Comparison of ENCODE assay signal across 24 cellular contexts in genomic region chr2:6845903-6846302, GRCh38. TPM values are rescaled to one million over a fixed set of nuclear protein-coding genes. Genes with fewer than 3 reads are reported as not detected.
DNase-seq lines count a peak whose midpoint lies in the region; ATAC-seq and TF ChIP-seq lines count a peak whose summit lies in the region.
"Had no signal": no experiment of that assay in that cellular context is flagged by ENCODE, and none has a peak within 500 bp of the region (broad histone marks: within the 10 kb centered on the region; RNA-seq: fewer than 3 reads in every experiment).

No MANE protein-coding gene starts in this region.

- CTCF ChIA-PET in activated CD8-positive, alpha-beta T cell treated with anti-CD3 and anti-CD28 coated beads for 36 hours (lab: Charles Lee): interaction anchor here (0.7 to 1.5 kb wide), 8 partner anchors 15 to 237 kb away, joined by 3 to 4 read pairs (median 3); partner anchors contain the start of gene CMPK2
- CTCF ChIA-PET in activated CD8-positive, alpha-beta T cell treated with anti-CD3 and anti-CD28 coated beads, Interleukin-2, amount 10 ng/mL, durations not matched to agents 7 days and 5 days (lab: Charles Lee): interaction anchor here (0.9 to 3.4 kb wide), 5 partner anchors 10 to 235 kb away, joined by 3 to 16 read pairs (median 10); no protein-coding TSS in a partner anchor

- no peak overlapping the region for H3K4me3 Mint-ChIP-seq in activated CD8-positive, alpha-beta T cell treated with anti-CD3 and anti-CD28 coated beads for 36 hours
- no peak overlapping the region for H3K4me3 Mint-ChIP-seq in activated CD8-positive, alpha-beta T cell treated with anti-CD3 and anti-CD28 coated beads, Interleukin-2, amount 10 ng/mL, durations not matched to agents 7 days and 5 days
- H3K4me3 Mint-ChIP-seq: activated naive CD4-positive, alpha-beta T cell treated with anti-CD3 and anti-CD28 coated beads, Interleukin-2, amount 10 ng/mL, durations not matched to agents 7 days and 5 days; activated T-cell treated with anti-CD3 and anti-CD28 coated beads, Interleukin-2, amount 50 U/mL, for 4 hours; CD4-positive, alpha-beta T cell; immature natural killer cell; T-helper 1 cell treated with Interleukin-12 subunit alpha and Interleukin-12 subunit beta and Interleukin-4 antibody, amounts not matched to agents 30 μg/mL and 1 μg/mL, for 36 hours had no signal

- no peak overlapping the region for H3K27ac ChIP-seq in brain microvascular endothelial cell
- H3K27ac ChIP-seq: suprapubic skin, uterus had no signal

- H3K9me3 Mint-ChIP-seq in activated CD8-positive, alpha-beta T cell treated with anti-CD3 and anti-CD28 coated beads for 36 hours: peaks cover 58% of the 10 kb centered on the region
- H3K9me3 Mint-ChIP-seq in activated CD8-positive, alpha-beta T cell treated with anti-CD3 and anti-CD28 coated beads, Interleukin-2, amount 10 ng/mL, durations not matched to agents 7 days and 5 days (ENCODE audit: insufficient read depth): peaks cover 38% of the 10 kb centered on the region

- intact Hi-C loops in activated CD8-positive, alpha-beta T cell treated with anti-CD3 and anti-CD28 coated beads for 36 hours (cut with micrococcal nuclease): no loop called here
- intact Hi-C loops in Right ventricle myocardium inferior (cut with DNase I): no loop called here

- H3K27me3 Mint-ChIP-seq in activated CD8-positive, alpha-beta T cell treated with anti-CD3 and anti-CD28 coated beads for 36 hours: no peaks in the 10 kb centered on the region
- no peaks in the 10 kb centered on the region for H3K27me3 Mint-ChIP-seq in activated CD8-positive, alpha-beta T cell treated with anti-CD3 and anti-CD28 coated beads, Interleukin-2, amount 10 ng/mL, durations not matched to agents 7 days and 5 days (ENCODE audit: low read depth)
- H3K27me3 Mint-ChIP-seq: activated naive CD4-positive, alpha-beta T cell treated with anti-CD3 and anti-CD28 coated beads, Interleukin-2, amount 10 ng/mL, durations not matched to agents 7 days and 5 days; CD4-positive, alpha-beta T cell had no signal

- peaks cover 3% of the 10 kb centered on the region for H3K4me1 Mint-ChIP-seq in activated CD8-positive, alpha-beta T cell treated with anti-CD3 and anti-CD28 coated beads for 36 hours (ENCODE audit: low read depth)
- peaks cover 37% of the 10 kb centered on the region for H3K4me1 Mint-ChIP-seq in activated CD8-positive, alpha-beta T cell treated with anti-CD3 and anti-CD28 coated beads, Interleukin-2, amount 10 ng/mL, durations not matched to agents 7 days and 5 days (ENCODE audit: low read depth)

- no peaks in the 10 kb centered on the region for H3K36me3 ChIP-seq in brain microvascular endothelial cell (replicated peaks)
- H3K36me3 ChIP-seq: HAP-1, uterus had no signal

- DNase-seq in activated CD8-positive, alpha-beta T cell treated with anti-CD3 and anti-CD28 coated beads for 36 hours: no peak
- no peak for DNase-seq in activated CD8-positive, alpha-beta T cell treated with anti-CD3 and anti-CD28 coated beads, Interleukin-2, amount 10 ng/mL, durations not matched to agents 7 days and 5 days
- DNase-seq in NAMALWA (ENCODE audit: low spot score): peak; percentile 17
- DNase-seq in brain microvascular endothelial cell: no peak
- no peak for DNase-seq in Right ventricle myocardium inferior (ENCODE audit: missing footprints)
- no peak for DNase-seq in T-helper 2 cell
- DNase-seq: activated CD8-positive, alpha-beta memory T cell treated with anti-CD3 and anti-CD28 coated beads for 24 hours; activated T-cell treated with anti-CD3 and anti-CD28 coated beads, Interleukin-2, amount 50 U/mL, for 4 hours; anterior cingulate cortex; caudate nucleus; CD4-positive, alpha-beta T cell; DMS79; head of caudate nucleus; immature natural killer cell; left ventricle myocardium superior; NCI-H526 treated with DMSO at 0.1 percent for 48 hours; SHP77 treated with DMSO at 0.1 percent for 48 hours; uterus had no signal

- in situ Hi-C loops in brain microvascular endothelial cell (cut with HindIII; ENCODE audit: low pct_ligation_motif_present, low sequenced_read_pairs): no loop called here

- peak; percentile 39 for TF ChIP-seq CTCF in activated CD8-positive, alpha-beta T cell treated with anti-CD3 and anti-CD28 coated beads for 36 hours (IDR thresholded peaks at IDR 0.05)
- peak; percentile 9 for TF ChIP-seq CTCF in brain microvascular endothelial cell (IDR thresholded peaks at IDR 0.05; ENCODE audit: low read depth, low read length, missing control alignments)

- no peak overlapping the region for H3K4me3 ChIP-seq in brain microvascular endothelial cell (ENCODE audit: low read depth, low read length)
- H3K4me3 ChIP-seq: HAP-1, suprapubic skin, uterus had no signal

- H3K27me3 ChIP-seq in brain microvascular endothelial cell (replicated peaks): no peaks in the 10 kb centered on the region
- H3K27me3 ChIP-seq: suprapubic skin, uterus had no signal

- POLR2A ChIA-PET in activated CD8-positive, alpha-beta T cell treated with anti-CD3 and anti-CD28 coated beads for 36 hours (lab: Charles Lee): interaction anchor here (1.0 to 2.1 kb wide), 2 partner anchors 19 to 65 kb away, joined by 3 to 7 read pairs; partner anchors contain the start of gene CMPK2
- POLR2A ChIA-PET in activated CD8-positive, alpha-beta T cell treated with anti-CD3 and anti-CD28 coated beads, Interleukin-2, amount 10 ng/mL, durations not matched to agents 7 days and 5 days (lab: Charles Lee): interaction anchor here (0.6 kb wide), 1 partner anchor 36 kb away, joined by 3 read pairs; no protein-coding TSS in a partner anchor

- ATAC-seq in activated CD8-positive, alpha-beta T cell treated with anti-CD3 and anti-CD28 coated beads for 36 hours: no peak
- ATAC-seq in activated CD8-positive, alpha-beta T cell treated with anti-CD3 and anti-CD28 coated beads, Interleukin-2, amount 10 ng/mL, durations not matched to agents 7 days and 5 days: no peak
- ATAC-seq in HG02798 (IDR thresholded peaks at IDR 0.05; ENCODE audit: poor library complexity, unreplicated experiment): no peak
- ATAC-seq in Right ventricle myocardium inferior: no peak
- ATAC-seq in GM19351 (IDR thresholded peaks at IDR 0.05; ENCODE audit: unreplicated experiment): no peak
- ATAC-seq: activated T-cell treated with anti-CD3 and anti-CD28 coated beads, Interleukin-2, amount 50 U/mL, for 4 hours; left ventricle myocardium superior had no signal

- no peak overlapping the region for H3K27ac Mint-ChIP-seq in activated CD8-positive, alpha-beta T cell treated with anti-CD3 and anti-CD28 coated beads for 36 hours
- H3K27ac Mint-ChIP-seq in activated CD8-positive, alpha-beta T cell treated with anti-CD3 and anti-CD28 coated beads, Interleukin-2, amount 10 ng/mL, durations not matched to agents 7 days and 5 days: no peak overlapping the region
- H3K27ac Mint-ChIP-seq: activated naive CD4-positive, alpha-beta T cell treated with anti-CD3 and anti-CD28 coated beads, Interleukin-2, amount 10 ng/mL, durations not matched to agents 7 days and 5 days; CD4-positive, alpha-beta T cell; immature natural killer cell; T-helper 1 cell treated with Interleukin-12 subunit alpha and Interleukin-12 subunit beta and Interleukin-4 antibody, amounts not matched to agents 30 μg/mL and 1 μg/mL, for 36 hours had no signal

- H3K36me3 Mint-ChIP-seq in activated CD8-positive, alpha-beta T cell treated with anti-CD3 and anti-CD28 coated beads for 36 hours (ENCODE audit: low read depth): peaks cover 61% of the 10 kb centered on the region
- H3K36me3 Mint-ChIP-seq in activated CD8-positive, alpha-beta T cell treated with anti-CD3 and anti-CD28 coated beads, Interleukin-2, amount 10 ng/mL, durations not matched to agents 7 days and 5 days (ENCODE audit: low read depth): peaks cover 89% of the 10 kb centered on the region

RNA-seq across cellular contexts. Expression of gene CMPK2, which starts 19.8 kb away (rescaled TPM):
- 1 to 10 TPM; 3.2 to 4.5 TPM for total RNA-seq in activated CD8-positive, alpha-beta T cell treated with anti-CD3 and anti-CD28 coated beads for 36 hours
- 10 to 100 TPM; 84.0 to 90.8 TPM for total RNA-seq in activated CD8-positive, alpha-beta T cell treated with anti-CD3 and anti-CD28 coated beads, Interleukin-2, amount 10 ng/mL, durations not matched to agents 7 days and 5 days
- 3.4 TPM for total RNA-seq in Right ventricle myocardium inferior

RNA-seq across cellular contexts. Expression of gene RSAD2, which starts 31.7 kb away (rescaled TPM):
- total RNA-seq in activated CD8-positive, alpha-beta T cell treated with anti-CD3 and anti-CD28 coated beads for 36 hours: 1 to 10 TPM; 2.8 to 3.7 TPM
- total RNA-seq in activated CD8-positive, alpha-beta T cell treated with anti-CD3 and anti-CD28 coated beads, Interleukin-2, amount 10 ng/mL, durations not matched to agents 7 days and 5 days: 10 to 100 TPM; 72.4 to 74.5 TPM
- total RNA-seq in Right ventricle myocardium inferior: 3.3 TPM

Comparison
In these comparisons a context has a peak if more than half of its experiments do, and no peak if none do; other contexts are left out.
1. RNA of gene CMPK2, which starts 19.8 kb away (total RNA-seq): 84.0 to 90.8 TPM in activated CD8-positive, alpha-beta T cell treated with anti-CD3 and anti-CD28 coated beads, Interleukin-2, amount 10 ng/mL, durations not matched to agents 7 days and 5 days; 3.2 to 4.5 TPM in activated CD8-positive, alpha-beta T cell treated with anti-CD3 and anti-CD28 coated beads for 36 hours and 3.4 TPM in Right ventricle myocardium inferior (single experiment); every median in the first group is over 10 times any median in the second.
2. RNA of gene RSAD2, which starts 31.7 kb away (total RNA-seq): 72.4 to 74.5 TPM in activated CD8-positive, alpha-beta T cell treated with anti-CD3 and anti-CD28 coated beads, Interleukin-2, amount 10 ng/mL, durations not matched to agents 7 days and 5 days; 2.8 to 3.7 TPM in activated CD8-positive, alpha-beta T cell treated with anti-CD3 and anti-CD28 coated beads for 36 hours and 3.3 TPM in Right ventricle myocardium inferior (single experiment); every median in the first group is over 10 times any median in the second.